In the genomic region with DNA sequence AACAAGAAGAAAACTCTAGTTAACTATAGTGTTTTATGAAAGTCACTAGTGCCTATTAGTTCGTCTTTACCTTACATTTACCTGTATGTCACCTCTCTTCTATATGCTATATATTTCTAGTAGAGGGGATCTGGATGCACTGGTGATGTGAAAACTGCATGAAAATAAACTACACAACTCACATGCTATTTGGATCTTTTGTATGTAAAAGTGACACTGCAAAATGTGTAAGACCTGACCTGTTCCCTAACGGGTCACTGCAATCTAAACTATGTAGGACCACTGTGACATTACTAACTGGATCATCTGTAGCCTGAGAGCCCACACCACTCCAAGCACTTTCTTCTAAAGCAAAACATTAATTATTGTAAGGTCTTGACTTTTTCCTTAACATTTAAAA, we compare ENCODE assay signal across 15 cellular contexts. TPM values are rescaled to one million over a fixed set of nuclear protein-coding genes. Genes with fewer than 3 reads are reported as not detected.
DNase-seq lines count a peak whose midpoint lies in the region; FAIRE-seq and TF ChIP-seq lines count a peak whose summit lies in the region.
"Had no signal": no experiment of that assay in that cellular context is flagged by ENCODE, and none has a peak within 500 bp of the region (broad histone marks: within the 10 kb centered on the region; RNA-seq: fewer than 3 reads in every experiment).

No MANE protein-coding gene starts in this region.

- FAIRE-seq in GM19239 (lab: Jason Lieb, UNC), result no peak

- peaks cover 17% of the 10 kb centered on the region for H3K4me1 ChIP-seq in DOHH2 (ENCODE audit: control insufficient read depth, low read length)
- peaks cover 13% of the 10 kb centered on the region for H3K4me1 ChIP-seq in hepatocyte (ENCODE audit: insufficient read depth)

- TF ChIP-seq CTCF in 22Rv1 (IDR thresholded peaks at IDR 0.05) (no peak), DOHH2 (IDR thresholded peaks at IDR 0.05; ENCODE audit: low read depth, low read length, poor library complexity, severe bottlenecking) (no peak), VCaP (conservative IDR thresholded peaks at IDR 0.05) (no peak), hepatocyte (IDR thresholded peaks at IDR 0.05; ENCODE audit: poor library complexity) (no peak)

- no peak overlapping the region for H2AFZ ChIP-seq in hepatocyte

- H3K79me2 ChIP-seq in DOHH2 (ENCODE audit: control insufficient read depth, low read length) (peaks cover 33% of the 10 kb centered on the region), hepatocyte (peaks cover 22% of the 10 kb centered on the region)

- H3K27me3 ChIP-seq in DOHH2 (ENCODE audit: control insufficient read depth, low read length) (no peaks in the 10 kb centered on the region), hepatocyte (no peaks in the 10 kb centered on the region)
- H3K27me3 ChIP-seq: adrenal gland, dorsolateral prefrontal cortex had no signal

- 83% methylated on average over 2 of the region's 2 CpGs for WGBS in hepatocyte (ENCODE audit: low lambda C conversion rate, missing lambda C conversion rate)

- H4K20me1 ChIP-seq in DOHH2 (ENCODE audit: control insufficient read depth, insufficient read depth, low read depth, low read length), result peaks cover 9% of the 10 kb centered on the region; the same call in 1 of the 2 replicates
- H4K20me1 ChIP-seq in hepatocyte (ENCODE audit: insufficient read depth, poor library complexity, severe bottlenecking), result no peaks in the 10 kb centered on the region

- H3K9me2 ChIP-seq in DOHH2 (replicated peaks; ENCODE audit: control insufficient read depth, low read length) (no peaks in the 10 kb centered on the region), hepatocyte (replicated peaks; ENCODE audit: insufficient read depth) (no peaks in the 10 kb centered on the region)

- peaks cover 6% of the 10 kb centered on the region for H3F3A ChIP-seq in DOHH2 (ENCODE audit: control insufficient read depth, insufficient read depth)

- H3K36me3 ChIP-seq in DOHH2 (ENCODE audit: control insufficient read depth, low read length), result peaks cover 60% of the 10 kb centered on the region
- no peaks in the 10 kb centered on the region for H3K36me3 ChIP-seq in hepatocyte (replicated peaks; ENCODE audit: insufficient read depth, low read depth)

- H3K9me3 ChIP-seq in DOHH2 (ENCODE audit: control insufficient read depth, insufficient read depth, low read length) (no peaks in the 10 kb centered on the region), hepatocyte (ENCODE audit: low read depth) (no peaks in the 10 kb centered on the region)
- H3K9me3 ChIP-seq: adrenal gland, neutrophil had no signal

- H3K4me2 ChIP-seq in DOHH2 (ENCODE audit: low read length), result peak overlapping the region; percentile 88
- H3K4me2 ChIP-seq in hepatocyte, result peak overlapping the region; percentile 89

- 0 out of 2 replicates have a peak overlapping the region, but pooled peaks have one; percentile 57 for H3K27ac ChIP-seq in 22Rv1
- no peak overlapping the region for H3K27ac ChIP-seq in DOHH2 (ENCODE audit: low read depth, low read length)
- peak overlapping the region; percentile 85; the same call in 1 of the 2 replicates for H3K27ac ChIP-seq in VCaP
- no peak overlapping the region for H3K27ac ChIP-seq in hepatocyte
- H3K27ac ChIP-seq: adrenal gland, dorsolateral prefrontal cortex, neutrophil had no signal

- DNase-seq in hepatocyte (ENCODE audit: low spot score) (no peak), foreskin melanocyte (no peak), SW 1271 (lab: John Stamatoyannopoulos, UW) (no peak), amniotic stem cell (lab: John Stamatoyannopoulos, UW) (no peak), GM19239 (ENCODE audit: insufficient read length, low spot score) (no peak)
- DNase-seq: activated CD4-positive, alpha-beta T cell treated with anti-CD3 and anti-CD28 coated beads for 1 hour; adrenal gland; dorsolateral prefrontal cortex; NCI-H1105 treated with DMSO at 0.1 percent for 48 hours; SIG-M5 had no signal

- H3K4me3 ChIP-seq in DOHH2 (ENCODE audit: low read length) (peak overlapping the region; percentile 89), hepatocyte (no peak overlapping the region)

RNA-seq across cellular contexts. Expression of a gene that starts 1.7 kb away (rescaled TPM):
- total RNA-seq in hepatocyte, result 28.2 and 29.0 TPM in 2 replicates
- polyA plus RNA-seq in hepatocyte, result 21.3 and 26.0 TPM in 2 replicates

RNA-seq across cellular contexts. Expression of a gene that starts 43.8 kb away (rescaled TPM):
- 3.2 and 3.3 TPM in 2 replicates for total RNA-seq in hepatocyte
- polyA plus RNA-seq in hepatocyte, result 1.3 and 2.5 TPM in 2 replicates
- total RNA-seq: adrenal gland, NCI-H460 had no signal
- polyA plus RNA-seq: adrenal gland had no signal

RNA-seq across cellular contexts. Expression of a gene that starts 54.6 kb away (rescaled TPM):
- total RNA-seq in hepatocyte, result 2.0 and 3.8 TPM in 2 replicates
- 2.6 and 6.0 TPM in 2 replicates for polyA plus RNA-seq in hepatocyte
- total RNA-seq: NCI-H460 had no signal

Comparison
In these comparisons a context has a peak if more than half of its experiments do, and no peak if none do; other contexts are left out.
1. H3K27ac ChIP-seq: peak in 22Rv1 (single experiment) and VCaP (single experiment); none in DOHH2 (single experiment) and hepatocyte (single experiment).